10 cellular contexts compared by ENCODE assay signal in the genomic region with DNA sequence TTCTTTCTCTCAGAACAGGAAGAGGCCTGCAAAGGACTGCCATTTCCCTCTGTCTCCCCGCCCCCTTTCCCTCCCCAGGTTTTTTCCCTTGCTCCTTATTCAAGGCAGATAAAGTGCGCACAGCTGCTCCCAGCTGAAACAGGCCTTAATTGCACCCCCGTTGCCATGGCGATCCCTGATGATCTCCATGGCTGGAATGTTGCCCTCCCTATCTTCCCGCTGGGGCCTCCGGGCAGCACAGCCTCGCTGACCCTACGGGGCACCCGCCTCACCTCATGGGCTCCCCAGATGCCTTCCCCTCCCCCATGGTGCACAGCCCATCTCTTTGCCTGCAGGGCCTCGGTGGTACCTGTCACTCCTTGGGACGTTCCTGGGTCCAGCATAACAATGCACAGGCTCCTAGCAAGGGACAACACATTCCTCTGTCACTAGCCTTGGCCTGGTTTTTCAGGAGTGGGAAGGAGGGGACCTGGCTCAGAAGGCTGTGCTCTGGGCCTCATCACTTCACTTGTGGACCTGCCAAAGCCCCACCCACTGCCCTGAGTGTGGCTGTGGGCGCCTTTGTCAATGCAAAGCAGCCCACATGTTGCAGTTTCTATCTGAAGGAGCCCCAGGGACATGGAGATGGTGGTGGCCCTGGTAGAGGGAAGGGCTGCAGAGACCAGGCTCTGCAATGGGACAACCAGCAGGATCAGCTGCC.
A peak's percentile ranks its signal among the peaks of the same experiment; 100 is the strongest.
DNase-seq lines count a peak whose midpoint lies in the region; FAIRE-seq and TF ChIP-seq lines count a peak whose summit lies in the region.
"Had no signal": no experiment of that assay in that cellular context is flagged by ENCODE, and none has a peak within 500 bp of the region (broad histone marks: within the 10 kb centered on the region; RNA-seq: fewer than 3 reads in every experiment).

No MANE protein-coding gene starts in this region.

- H3K4me1 ChIP-seq in astrocyte (ENCODE audit: insufficient read depth, low read length), result no peaks in the 10 kb centered on the region

- no peaks in the 10 kb centered on the region for H3K9me3 ChIP-seq in astrocyte (ENCODE audit: insufficient read depth, low read depth, low read length)

- H3K4me3 Mint-ChIP-seq in astrocyte (ENCODE audit: unreplicated experiment), result peak overlapping the region; percentile 30
- H3K4me3 Mint-ChIP-seq in mesothelial cell of epicardium, result peak overlapping the region; percentile 11
- no peak overlapping the region for H3K4me3 Mint-ChIP-seq in activated T-helper 2 cell treated with anti-CD3 and anti-CD28 coated beads, Interferon-gamma antibody, Interleukin-2, Interleukin-4, amounts not matched to agents 10 μg/mL and 5 μg/mL and 100 μg/mL, durations not matched to agents 14 hours and 24 hours and 36 hours (ENCODE audit: low read depth)
- H3K4me3 Mint-ChIP-seq: stimulated activated naive CD8-positive, alpha-beta T cell treated with anti-CD3 and anti-CD28 coated beads, Interleukin-15, Interleukin-2, amounts not matched to agents 100 ng/mL and 50 ng/mL, for 24 hours had no signal

- H3K4me2 ChIP-seq in astrocyte (ENCODE audit: low read length), result no peak overlapping the region

- no peak for TF ChIP-seq CTCF in astrocyte (IDR thresholded peaks at IDR 0.05; ENCODE audit: insufficient read depth, low read depth, low read length)
- no peak for TF ChIP-seq CTCF in mesothelial cell of epicardium (IDR thresholded peaks at IDR 0.05; ENCODE audit: unreplicated experiment)

- intact Hi-C loops in activated T-helper 2 cell treated with anti-CD3 and anti-CD28 coated beads, Interferon-gamma antibody, Interleukin-2, Interleukin-4, amounts not matched to agents 10 μg/mL and 5 μg/mL and 100 μg/mL, durations not matched to agents 14 hours and 24 hours and 36 hours (cut with micrococcal nuclease), result no loop called here

- no peak overlapping the region for H3K4me3 ChIP-seq in astrocyte (ENCODE audit: insufficient read depth, low read depth, low read length)

- DNase-seq in Daoy (ENCODE audit: low read depth), result peak; percentile 4
- DNase-seq in NCI-H1417 (lab: John Stamatoyannopoulos, UW), result peak; percentile 35 to 99 (median 94)
- DNase-seq in astrocyte (ENCODE audit: low read depth), result no peak
- peak; percentile 46 to 66 for DNase-seq in mesothelial cell of epicardium (ENCODE audit: low spot score in 2 of 2, unreplicated experiment in 2 of 2)
- no peak for DNase-seq in activated T-helper 2 cell treated with anti-CD3 and anti-CD28 coated beads, Interferon-gamma antibody, Interleukin-2, Interleukin-4, amounts not matched to agents 10 μg/mL and 5 μg/mL and 100 μg/mL, durations not matched to agents 14 hours and 24 hours and 36 hours (ENCODE audit: low spot score)
- no peak for DNase-seq in UCSD-AML1 (lab: John Stamatoyannopoulos, UW; ENCODE audit: unreplicated experiment)
- DNase-seq in dedifferentiated amniotic fluid mesenchymal stem cell (ENCODE audit: extremely low spot score), result no peak
- DNase-seq in SKM-1 treated with dmso at 0.1 percent for 144 hours (lab: John Stamatoyannopoulos, UW; ENCODE audit: unreplicated experiment), result no peak
- DNase-seq: NCI-H446 had no signal

- peaks cover 38% of the 10 kb centered on the region for H3K27me3 Mint-ChIP-seq in astrocyte (ENCODE audit: low read depth, unreplicated experiment)
- H3K27me3 Mint-ChIP-seq in mesothelial cell of epicardium (ENCODE audit: low read depth), result peaks cover 2% of the 10 kb centered on the region
- no peaks in the 10 kb centered on the region for H3K27me3 Mint-ChIP-seq in activated T-helper 2 cell treated with anti-CD3 and anti-CD28 coated beads, Interferon-gamma antibody, Interleukin-2, Interleukin-4, amounts not matched to agents 10 μg/mL and 5 μg/mL and 100 μg/mL, durations not matched to agents 14 hours and 24 hours and 36 hours (ENCODE audit: low read depth)
- H3K27me3 Mint-ChIP-seq: stimulated activated naive CD8-positive, alpha-beta T cell treated with anti-CD3 and anti-CD28 coated beads, Interleukin-15, Interleukin-2, amounts not matched to agents 100 ng/mL and 50 ng/mL, for 24 hours had no signal

- no peak for FAIRE-seq in astrocyte (lab: Jason Lieb, UNC)

- peaks cover 2% of the 10 kb centered on the region for H3K27me3 ChIP-seq in astrocyte (ENCODE audit: insufficient read depth, low read length)

- H3K4me1 Mint-ChIP-seq in astrocyte (ENCODE audit: low read depth, unreplicated experiment) (peaks cover 21% of the 10 kb centered on the region), mesothelial cell of epicardium (peaks cover 46% of the 10 kb centered on the region)
- H3K4me1 Mint-ChIP-seq in activated T-helper 2 cell treated with anti-CD3 and anti-CD28 coated beads, Interferon-gamma antibody, Interleukin-2, Interleukin-4, amounts not matched to agents 10 μg/mL and 5 μg/mL and 100 μg/mL, durations not matched to agents 14 hours and 24 hours and 36 hours (ENCODE audit: low read depth), result no peaks in the 10 kb centered on the region

- H2AFZ ChIP-seq in astrocyte (ENCODE audit: low read depth, low read length), result no peak overlapping the region

- no peaks in the 10 kb centered on the region for H3K36me3 ChIP-seq in astrocyte (ENCODE audit: insufficient read depth, low read length)

- H3K9ac ChIP-seq in astrocyte (ENCODE audit: low read length), result no peak overlapping the region

- H3K9me3 Mint-ChIP-seq in astrocyte (ENCODE audit: unreplicated experiment) (peaks cover 2% of the 10 kb centered on the region), mesothelial cell of epicardium (no peaks in the 10 kb centered on the region)
- H3K9me3 Mint-ChIP-seq in activated T-helper 2 cell treated with anti-CD3 and anti-CD28 coated beads, Interferon-gamma antibody, Interleukin-2, Interleukin-4, amounts not matched to agents 10 μg/mL and 5 μg/mL and 100 μg/mL, durations not matched to agents 14 hours and 24 hours and 36 hours, result no peaks in the 10 kb centered on the region
- H3K9me3 Mint-ChIP-seq: stimulated activated naive CD8-positive, alpha-beta T cell treated with anti-CD3 and anti-CD28 coated beads, Interleukin-15, Interleukin-2, amounts not matched to agents 100 ng/mL and 50 ng/mL, for 24 hours had no signal

- H3K27ac ChIP-seq in astrocyte (ENCODE audit: low read depth, low read length), result no peak overlapping the region

- H3K36me3 Mint-ChIP-seq in astrocyte (ENCODE audit: low read depth, unreplicated experiment) (peaks cover 2% of the 10 kb centered on the region), mesothelial cell of epicardium (no peaks in the 10 kb centered on the region)
- no peaks in the 10 kb centered on the region for H3K36me3 Mint-ChIP-seq in activated T-helper 2 cell treated with anti-CD3 and anti-CD28 coated beads, Interferon-gamma antibody, Interleukin-2, Interleukin-4, amounts not matched to agents 10 μg/mL and 5 μg/mL and 100 μg/mL, durations not matched to agents 14 hours and 24 hours and 36 hours (ENCODE audit: low read depth)

- no peaks in the 10 kb centered on the region for H4K20me1 ChIP-seq in astrocyte (ENCODE audit: insufficient read depth, low read length)

- H3K27ac Mint-ChIP-seq in astrocyte (ENCODE audit: unreplicated experiment), result no peak overlapping the region
- peak overlapping the region; percentile 75 for H3K27ac Mint-ChIP-seq in mesothelial cell of epicardium
- no peak overlapping the region for H3K27ac Mint-ChIP-seq in activated T-helper 2 cell treated with anti-CD3 and anti-CD28 coated beads, Interferon-gamma antibody, Interleukin-2, Interleukin-4, amounts not matched to agents 10 μg/mL and 5 μg/mL and 100 μg/mL, durations not matched to agents 14 hours and 24 hours and 36 hours
- H3K27ac Mint-ChIP-seq: stimulated activated naive CD8-positive, alpha-beta T cell treated with anti-CD3 and anti-CD28 coated beads, Interleukin-15, Interleukin-2, amounts not matched to agents 100 ng/mL and 50 ng/mL, for 24 hours had no signal

- H3K79me2 ChIP-seq in astrocyte (ENCODE audit: insufficient read depth, low read length), result no peaks in the 10 kb centered on the region

Comparison
In these comparisons a context has a peak if more than half of its experiments do, and no peak if none do; other contexts are left out.
1. DNase-seq: peak in Daoy (single experiment), NCI-H1417 (3 of 3) and mesothelial cell of epicardium (2 of 2); none in astrocyte (single experiment), activated T-helper 2 cell treated with anti-CD3 and anti-CD28 coated beads, Interferon-gamma antibody, Interleukin-2, Interleukin-4, amounts not matched to agents 10 μg/mL and 5 μg/mL and 100 μg/mL, durations not matched to agents 14 hours and 24 hours and 36 hours (single experiment), UCSD-AML1 (single experiment), dedifferentiated amniotic fluid mesenchymal stem cell (single experiment) and SKM-1 treated with dmso at 0.1 percent for 144 hours (single experiment).